8 cellular contexts compared by ENCODE assay signal in genomic region chr13:52651880-52652169, GRCh38. TPM values are rescaled to one million over a fixed set of nuclear protein-coding genes. Genes with fewer than 3 reads are reported as not detected.
A peak's percentile ranks its signal among the peaks of the same experiment; 100 is the strongest.
DNase-seq lines count a peak whose midpoint lies in the region; ATAC-seq and TF ChIP-seq lines count a peak whose summit lies in the region.

No MANE protein-coding gene starts in this region.

- in situ Hi-C loops in GM23248 (cut with MboI) = no loop called here
- in situ Hi-C loops in KBM-7 (cut with MboI; ENCODE audit: low pct_unique_long_range_greater_than_20kb, low sequenced_read_pairs) = no loop called here

- H3K4me1 ChIP-seq in GM23248 (ENCODE audit: insufficient read depth) (peaks cover 30% of the 10 kb centered on the region), esophagus squamous epithelium (peaks cover 8 to 50% (median 33%) of the 10 kb centered on the region in 3 donors), psoas muscle (peaks cover 23% of the 10 kb centered on the region)

- no peaks in the 10 kb centered on the region for H3K9me2 ChIP-seq in GM23248 (ENCODE audit: insufficient read depth)

- H4K20me1 ChIP-seq in GM23248 (ENCODE audit: insufficient read depth) = no peaks in the 10 kb centered on the region

- ATAC-seq in psoas muscle = peak; percentile 41 to 67 (median 52)

- peak; percentile 57 for DNase-seq in GM03348 (ENCODE audit: low spot score)
- no peak for DNase-seq in GM23248
- DNase-seq in NCI-H510A treated with DMSO at 0.1 percent for 48 hours (lab: John Stamatoyannopoulos, UW) = peak; percentile 35
- no peak for DNase-seq in esophagus squamous epithelium (lab: John Stamatoyannopoulos, UW)
- no peak for DNase-seq in psoas muscle
- DNase-seq in KBM-7 = no peak
- no peak for DNase-seq in head of caudate nucleus
- no peak for DNase-seq in 8988T

- H3K36me3 ChIP-seq in GM23248 (ENCODE audit: low read depth) (peaks cover 3% of the 10 kb centered on the region; the same call in 1 of the 2 replicates), esophagus squamous epithelium (peaks cover 0 to 16% (median 3%) of the 10 kb centered on the region in 3 donors), psoas muscle (ENCODE audit: insufficient read depth in 1 of 2, low read depth in 1 of 2) (peaks cover 0 to 21% of the 10 kb centered on the region in 2 donors)

- intact Hi-C loops in esophagus squamous epithelium (cut with DNase I) (no loop called here), psoas muscle (cut with DNase I) (loop anchor here (5.0 to 10.0 kb wide), 4 partner anchors 35 to 847 kb away; partner anchors contain the start of genes VPS36 (in 2 of the 2), CKAP2 (in 1 of the 2) and DHRS12 (in 1 of the 2)), head of caudate nucleus (cut with DNase I) (no loop called here)

- peak overlapping the region; percentile 100 for H3K4me2 ChIP-seq in GM23248 (ENCODE audit: unreplicated experiment)

- 1 to 2% methylated on average over 8 of the region's 8 CpGs for WGBS in GM23248 (ENCODE audit: low coverage in 1 of 2, low lambda C conversion rate in 2 of 2, missing lambda C conversion rate in 2 of 2), 2 experiments
- 0% methylated on average over 7 to 8 of the region's 8 CpGs for WGBS in esophagus squamous epithelium, 2 donors
- WGBS in psoas muscle, 3 donors = 0 to 1% (median 1%) methylated on average over 8 of the region's 8 CpGs

- no peak for TF ChIP-seq POLR2A in esophagus squamous epithelium (IDR thresholded peaks at IDR 0.05)

- peaks cover 29% of the 10 kb centered on the region for H3F3A ChIP-seq in GM23248 (ENCODE audit: insufficient read depth)

- no peak for TF ChIP-seq CTCF in esophagus squamous epithelium (IDR thresholded peaks at IDR 0.05)
- no peak for TF ChIP-seq CTCF in psoas muscle (IDR thresholded peaks at IDR 0.05)

- peaks cover 72% of the 10 kb centered on the region for H3K79me2 ChIP-seq in GM23248 (ENCODE audit: insufficient read depth)

- H3K9me3 ChIP-seq in GM23248 (ENCODE audit: low read depth) (no peaks in the 10 kb centered on the region), esophagus squamous epithelium (no peaks in the 10 kb centered on the region), psoas muscle (no peaks in the 10 kb centered on the region)

- H3K4me3 ChIP-seq in GM23248 (peak overlapping the region; percentile 97), esophagus squamous epithelium (peak overlapping the region; percentile 79 to 89 (median 85)), psoas muscle (peak overlapping the region; percentile 91)

- H3K27me3 ChIP-seq in GM23248 (replicated peaks; ENCODE audit: insufficient read depth) (no peaks in the 10 kb centered on the region), esophagus squamous epithelium (no peaks in the 10 kb centered on the region), psoas muscle (ENCODE audit: insufficient read depth in 3 of 3, low read length in 2 of 3) (no peaks in the 10 kb centered on the region)

- H3K27ac ChIP-seq in GM23248 = peak overlapping the region; percentile 96
- peak overlapping the region; percentile 95 to 98 (median 96) for H3K27ac ChIP-seq in esophagus squamous epithelium
- peak overlapping the region; percentile 88 for H3K27ac ChIP-seq in psoas muscle

- H2AFZ ChIP-seq in GM23248 = peak overlapping the region; percentile 90

- peak overlapping the region; percentile 98 for H3K9ac ChIP-seq in GM23248

RNA-seq across cellular contexts. Expression of gene SUGT1, which starts 0.8 kb away (rescaled TPM):
- total RNA-seq in GM23248 (2014; rRNA removed; shearing (Covaris generic)) = 29.4 and 49.2 TPM in 2 replicates
- polyA plus RNA-seq in GM23248 (2016; fragmentation: Nextera tagmentation; extraction: Ambion mirVana) (77.2 and 78.8 TPM in 2 replicates), psoas muscle (10 to 100 TPM; 36.3 to 92.1 (median 55.6) TPM)
- total RNA-seq in esophagus squamous epithelium (10 to 100 TPM; 22.1 to 35.8 (median 30.7) TPM), psoas muscle (10 to 100 TPM; 39.4 to 49.4 (median 42.0) TPM)

RNA-seq across cellular contexts. Expression of gene HNRNPA1L2, which starts 9.6 kb away (rescaled TPM):
- 1.2 and 1.9 TPM in 2 replicates for total RNA-seq in GM23248 (2014; rRNA removed; shearing (Covaris generic))
- 5.7 and 8.5 TPM in 2 replicates for polyA plus RNA-seq in GM23248 (2016; fragmentation: Nextera tagmentation; extraction: Ambion mirVana)
- 1 to 10 TPM; 1.9 to 6.9 (median 2.3) TPM for total RNA-seq in esophagus squamous epithelium
- 1 to 10 TPM; 2.0 to 3.5 (median 2.7) TPM for total RNA-seq in psoas muscle
- 1 to 10 TPM; 1.9 to 4.0 (median 2.8) TPM for polyA plus RNA-seq in psoas muscle

Comparison
In these comparisons a context has a peak if more than half of its experiments do, and no peak if none do; other contexts are left out.
1. DNase-seq: peak in GM03348 (single experiment) and NCI-H510A treated with DMSO at 0.1 percent for 48 hours (single experiment); none in GM23248 (single experiment), esophagus squamous epithelium (single experiment), psoas muscle (0 of 2), KBM-7 (single experiment), head of caudate nucleus (0 of 42) and 8988T (single experiment).
2. intact Hi-C loops: an anchor here in psoas muscle (5.0 to 10.0 kb wide); none called in esophagus squamous epithelium and head of caudate nucleus.
3. Peak in every context shown above with its lines, with median percentiles within 50 percentile points of each other: H3K27ac ChIP-seq and H3K4me3 ChIP-seq.